Comparison of ENCODE assay signal across 9 cellular contexts in genomic region chr16:28180660-28181556, GRCh38. TPM values are rescaled to one million over a fixed set of nuclear protein-coding genes. Genes with fewer than 3 reads are reported as not detected.
DNase-seq lines count a peak whose midpoint lies in the region; ATAC-seq and TF ChIP-seq lines count a peak whose summit lies in the region.
"Had no signal": no experiment of that assay in that cellular context is flagged by ENCODE, and none has a peak within 500 bp of the region (broad histone marks: within the 10 kb centered on the region; RNA-seq: fewer than 3 reads in every experiment).

No MANE protein-coding gene starts in this region.

- ATAC-seq in body of pancreas, result peak; percentile 9
- no peak for ATAC-seq in natural killer cell treated with Interleukin-12 subunit alpha and Interleukin-12 subunit beta and Interleukin-15 and Interleukin-18, amount 100 ng/mL, for 72 hours
- no peak for ATAC-seq in HG02973 (IDR thresholded peaks at IDR 0.05; ENCODE audit: unreplicated experiment)
- no peak for ATAC-seq in GM21528 (IDR thresholded peaks at IDR 0.05; ENCODE audit: low FRiP score, unreplicated experiment)

- no peak for TF ChIP-seq POLR2A in body of pancreas (IDR thresholded peaks at IDR 0.05)

- intact Hi-C loops in body of pancreas (cut with DNase I), result no loop called here

- no peaks in the 10 kb centered on the region for H3K9me3 Mint-ChIP-seq in natural killer cell treated with Interleukin-12 subunit alpha and Interleukin-12 subunit beta and Interleukin-15 and Interleukin-18, amount 100 ng/mL, for 72 hours

- H3K27me3 Mint-ChIP-seq in natural killer cell treated with Interleukin-12 subunit alpha and Interleukin-12 subunit beta and Interleukin-15 and Interleukin-18, amount 100 ng/mL, for 72 hours, result no peaks in the 10 kb centered on the region

- peak overlapping the region; percentile 54 to 76 for H3K27ac Mint-ChIP-seq in natural killer cell treated with Interleukin-12 subunit alpha and Interleukin-12 subunit beta and Interleukin-15 and Interleukin-18, amount 100 ng/mL, for 72 hours

- no peaks in the 10 kb centered on the region for H3K27me3 ChIP-seq in body of pancreas

- TF ChIP-seq CTCF in body of pancreas (IDR thresholded peaks at IDR 0.05), result no peak

- no peak overlapping the region for H3K4me3 ChIP-seq in body of pancreas

- peaks cover 26% of the 10 kb centered on the region for H3K36me3 Mint-ChIP-seq in natural killer cell treated with Interleukin-12 subunit alpha and Interleukin-12 subunit beta and Interleukin-15 and Interleukin-18, amount 100 ng/mL, for 72 hours

- DNase-seq in EH (ENCODE audit: low read depth), result peak; percentile 77
- DNase-seq in NAMALWA (ENCODE audit: low spot score), result peak; percentile 25
- DNase-seq in body of pancreas, result no peak
- DNase-seq in natural killer cell treated with Interleukin-12 subunit alpha and Interleukin-12 subunit beta and Interleukin-15 and Interleukin-18, amount 100 ng/mL, for 72 hours (ENCODE audit: low spot score), result no peak
- DNase-seq in islet precursor cell, result no peak
- DNase-seq in NCI-H526 (lab: John Stamatoyannopoulos, UW), result no peak
- DNase-seq: Karpas-422 had no signal

- H3K27ac ChIP-seq in body of pancreas, result peak overlapping the region in 2 of 4 donors; percentile 49 to 51

- WGBS in body of pancreas, 2 donors, result 65 to 75% methylated on average over 9 of the region's 9 CpGs

- H3K4me1 ChIP-seq in body of pancreas, result peaks cover 45% of the 10 kb centered on the region

- H3K4me1 Mint-ChIP-seq in natural killer cell treated with Interleukin-12 subunit alpha and Interleukin-12 subunit beta and Interleukin-15 and Interleukin-18, amount 100 ng/mL, for 72 hours (ENCODE audit: low read depth in 2 of 2), result peaks cover 49 to 64% of the 10 kb centered on the region in 2 donors

- peak overlapping the region; percentile 15 for H3K4me3 Mint-ChIP-seq in natural killer cell treated with Interleukin-12 subunit alpha and Interleukin-12 subunit beta and Interleukin-15 and Interleukin-18, amount 100 ng/mL, for 72 hours

- peaks cover 0 to 1% of the 10 kb centered on the region in 2 donors for H3K36me3 ChIP-seq in body of pancreas (replicated peaks in 1 of 2; ENCODE audit: insufficient read depth in 1 of 2, low read depth in 2 of 2)

- no peaks in the 10 kb centered on the region for H3K9me3 ChIP-seq in body of pancreas

RNA-seq across cellular contexts. Expression of gene XPO6, which starts 30.9 kb away (rescaled TPM):
- total RNA-seq in body of pancreas, result 100 to 1,000 TPM in 1 of 2 donors, 10 to 100 TPM in 1; 54.7 to 103 TPM
- total RNA-seq in natural killer cell treated with Interleukin-12 subunit alpha and Interleukin-12 subunit beta and Interleukin-15 and Interleukin-18, amount 100 ng/mL, for 72 hours, result 100 to 1,000 TPM; 212 to 386 TPM

Comparison
In these comparisons a context has a peak if more than half of its experiments do, and no peak if none do; other contexts are left out.
1. DNase-seq: peak in EH (single experiment) and NAMALWA (single experiment); none in body of pancreas (0 of 4), natural killer cell treated with Interleukin-12 subunit alpha and Interleukin-12 subunit beta and Interleukin-15 and Interleukin-18, amount 100 ng/mL, for 72 hours (single experiment), islet precursor cell (single experiment) and NCI-H526 (0 of 2).